ENCODE assay signal across 8 cellular contexts in genomic region chr17:80219013-80219776, GRCh38. TPM values are rescaled to one million over a fixed set of nuclear protein-coding genes. Genes with fewer than 3 reads are reported as not detected.
DNase-seq lines count a peak whose midpoint lies in the region; ATAC-seq and TF ChIP-seq lines count a peak whose summit lies in the region.

No MANE protein-coding gene starts in this region.

- WGBS in liver = 42% methylated on average over 15 of the region's 15 CpGs

- no peaks in the 10 kb centered on the region for H3K27me3 Mint-ChIP-seq in activated CD4-positive, alpha-beta T cell treated with anti-CD3 and anti-CD28 coated beads for 36 hours

- H3K4me3 ChIP-seq in colonic mucosa (peak overlapping the region; percentile 93), liver (ENCODE audit: low read depth in 1 of 3, low read length in 3 of 3) (peak overlapping the region; percentile 71 to 93 (median 80))

- H3K4me3 Mint-ChIP-seq in activated CD4-positive, alpha-beta T cell treated with anti-CD3 and anti-CD28 coated beads for 36 hours = peak overlapping the region; percentile 89

- CTCF ChIA-PET in activated CD4-positive, alpha-beta T cell treated with anti-CD3 and anti-CD28 coated beads for 36 hours (lab: Charles Lee) = interaction anchor here (0.6 to 1.4 kb wide), 3 partner anchors 33 to 484 kb away, joined by 3 to 4 read pairs (median 4); no protein-coding TSS in a partner anchor

- DNase-seq in GM04504 (ENCODE audit: low read depth) (peak; percentile 61), NCI-H2227 (lab: John Stamatoyannopoulos, UW; ENCODE audit: unreplicated experiment) (peak; percentile 44), colonic mucosa (peak; percentile 81)
- DNase-seq in activated CD4-positive, alpha-beta T cell treated with anti-CD3 and anti-CD28 coated beads for 36 hours = peak; percentile 95
- DNase-seq in stimulated activated CD4-positive, alpha-beta T cell treated with anti-CD3 and anti-CD28 coated beads, TNF-alpha, amount 100 ng/mL, for 1 hour (ENCODE audit: low read depth in 3 of 3, low spot score in 1 of 3) = peak; percentile 85 to 87 (median 86)

- H3K9me3 Mint-ChIP-seq in activated CD4-positive, alpha-beta T cell treated with anti-CD3 and anti-CD28 coated beads for 36 hours (ENCODE audit: low read depth) = no peaks in the 10 kb centered on the region

- peak; percentile 63 for ATAC-seq in HG02870 (IDR thresholded peaks at IDR 0.05; ENCODE audit: unreplicated experiment)
- ATAC-seq in activated CD4-positive, alpha-beta T cell treated with anti-CD3 and anti-CD28 coated beads for 36 hours = peak; percentile 87
- ATAC-seq in GM18519 (IDR thresholded peaks at IDR 0.05; ENCODE audit: low FRiP score, unreplicated experiment) = no peak

- intact Hi-C loops in activated CD4-positive, alpha-beta T cell treated with anti-CD3 and anti-CD28 coated beads for 36 hours (cut with DNase I, micrococcal nuclease) = loop anchor here (1.0 to 2.0 kb wide), 8 partner anchors 34 to 614 kb away; partner anchors contain the start of genes EIF4A3 (in 1 of the 2), GAA (in 1 of the 2) and TBC1D16 (in 1 of the 2)
- intact Hi-C loops in colonic mucosa (cut with DNase I) = no loop called here

- H3K9me3 ChIP-seq in colonic mucosa = no peaks in the 10 kb centered on the region
- no peaks in the 10 kb centered on the region for H3K9me3 ChIP-seq in liver (ENCODE audit: control insufficient read depth in 4 of 4, low read length in 3 of 4)

- peak overlapping the region; percentile 92 for H3K27ac Mint-ChIP-seq in activated CD4-positive, alpha-beta T cell treated with anti-CD3 and anti-CD28 coated beads for 36 hours

- no peak for TF ChIP-seq RAD21 in liver (IDR thresholded peaks at IDR 0.05)

- POLR2A ChIA-PET in activated CD4-positive, alpha-beta T cell treated with anti-CD3 and anti-CD28 coated beads for 36 hours (lab: Charles Lee) = interaction anchor here (0.6 to 1.5 kb wide), 5 partner anchors 33 to 75 kb away, joined by 3 to 4 read pairs (median 4); no protein-coding TSS in a partner anchor

- H3K4me1 Mint-ChIP-seq in activated CD4-positive, alpha-beta T cell treated with anti-CD3 and anti-CD28 coated beads for 36 hours = peaks cover 27% of the 10 kb centered on the region

- H3K36me3 ChIP-seq in colonic mucosa = no peaks in the 10 kb centered on the region
- peaks cover 0 to 12% (median 2%) of the 10 kb centered on the region in 4 donors for H3K36me3 ChIP-seq in liver (ENCODE audit: control insufficient read depth in 4 of 4, insufficient read depth in 3 of 4, low read depth in 1 of 4, low read length in 3 of 4)

- peak overlapping the region; percentile 78 for H3K27ac ChIP-seq in colonic mucosa
- H3K27ac ChIP-seq in liver (ENCODE audit: low read depth in 1 of 2, low read length in 2 of 2) = peak overlapping the region; percentile 59 to 80

- H3K4me1 ChIP-seq in colonic mucosa (peaks cover 3% of the 10 kb centered on the region), liver (ENCODE audit: control insufficient read depth in 4 of 4, insufficient read depth in 4 of 4, low read length in 3 of 4) (peaks cover 0 to 21% (median 9%) of the 10 kb centered on the region in 4 donors)

- H3K9ac ChIP-seq in colonic mucosa (ENCODE audit: low read depth in 2 of 2, low read length in 2 of 2) = peak overlapping the region; percentile 97 to 99
- H3K9ac ChIP-seq in liver (ENCODE audit: low read depth in 1 of 2, low read length in 2 of 2) = peak overlapping the region; percentile 75 to 96

- H3K36me3 Mint-ChIP-seq in activated CD4-positive, alpha-beta T cell treated with anti-CD3 and anti-CD28 coated beads for 36 hours (ENCODE audit: low read depth) = peaks cover 25% of the 10 kb centered on the region

- no peak for TF ChIP-seq CTCF in colonic mucosa (IDR thresholded peaks at IDR 0.05)
- no peak for TF ChIP-seq CTCF in liver (IDR thresholded peaks at IDR 0.05; ENCODE audit: low read depth, low read length, missing input control)

- no peaks in the 10 kb centered on the region for H3K27me3 ChIP-seq in colonic mucosa
- no peaks in the 10 kb centered on the region for H3K27me3 ChIP-seq in liver (ENCODE audit: control insufficient read depth in 4 of 4, insufficient read depth in 4 of 4, low read length in 3 of 4)

TF ChIP-seq in liver, 16 proteins besides CTCF, POLR2A, EP300 and RAD21:
- TF ChIP-seq EGR1 (IDR thresholded peaks at IDR 0.05; ENCODE audit: low read depth in 2 of 2) = no peak
- no peak for TF ChIP-seq MAX (IDR thresholded peaks at IDR 0.05)
- TF ChIP-seq RXRA (IDR thresholded peaks at IDR 0.05) = no peak
- TF ChIP-seq TAF1 (conservative IDR thresholded peaks at IDR 0.05) = no peak
- TF ChIP-seq FOXA2 (IDR thresholded peaks at IDR 0.05) = no peak
- no peak for TF ChIP-seq YY1 (IDR thresholded peaks at IDR 0.05)
- TF ChIP-seq REST (IDR thresholded peaks at IDR 0.05) = no peak
- TF ChIP-seq ATF3 (IDR thresholded peaks at IDR 0.05) = no peak
- no peak for TF ChIP-seq NR2F2 (IDR thresholded peaks at IDR 0.05)
- TF ChIP-seq HNF4A (conservative IDR thresholded peaks at IDR 0.05) = no peak
- TF ChIP-seq FOXA1 (IDR thresholded peaks at IDR 0.05) = no peak
- TF ChIP-seq GABPA (IDR thresholded peaks at IDR 0.05 in 1 of 2, conservative IDR thresholded peaks at IDR 0.05 in 1 of 2) = no peak
- TF ChIP-seq JUND (IDR thresholded peaks at IDR 0.05) = no peak
- TF ChIP-seq HNF4G (IDR thresholded peaks at IDR 0.05) = no peak
- no peak for TF ChIP-seq SP1 (IDR thresholded peaks at IDR 0.05)
- no peak for TF ChIP-seq ZBTB33 (IDR thresholded peaks at IDR 0.05)
TF ChIP-seq in liver: peak in this region for 0.

RNA-seq across cellular contexts. Expression of gene SGSH, which starts 0.9 kb away (rescaled TPM):
- 10 to 100 TPM; 20.2 to 22.7 TPM for total RNA-seq in activated CD4-positive, alpha-beta T cell treated with anti-CD3 and anti-CD28 coated beads for 36 hours
- total RNA-seq in colonic mucosa (10 to 100 TPM; 40.3 to 43.1 TPM), liver (10 to 100 TPM in 1 of 2 donors, 1 to 10 TPM in 1; 5.8 to 15.2 TPM)
- polyA plus RNA-seq in liver = 10 to 100 TPM; 10.6 to 19.8 TPM

RNA-seq across cellular contexts. Expression of gene SLC26A11, which starts 1.0 kb away (rescaled TPM):
- 1 to 10 TPM; 4.7 to 4.9 TPM for total RNA-seq in activated CD4-positive, alpha-beta T cell treated with anti-CD3 and anti-CD28 coated beads for 36 hours
- total RNA-seq in colonic mucosa = 1 to 10 TPM; 8.0 to 9.3 TPM
- 1 to 10 TPM; 6.9 to 8.2 TPM for total RNA-seq in liver
- 1 to 10 TPM; 3.3 to 4.2 TPM for polyA plus RNA-seq in liver

RNA-seq across cellular contexts. Expression of gene RNF213, which starts 41.5 kb away (rescaled TPM):
- 100 to 1,000 TPM; 334 to 366 TPM for total RNA-seq in activated CD4-positive, alpha-beta T cell treated with anti-CD3 and anti-CD28 coated beads for 36 hours
- 100 to 1,000 TPM in 1 of 2 donors, 10 to 100 TPM in 1; 80.8 to 101 TPM for total RNA-seq in colonic mucosa
- 100 to 1,000 TPM in 1 of 2 donors, 10 to 100 TPM in 1; 42.0 to 104 TPM for total RNA-seq in liver
- 10 to 100 TPM; 18.2 to 25.1 TPM for polyA plus RNA-seq in liver

RNA-seq across cellular contexts. Expression of gene CARD14, which starts 49.4 kb away (rescaled TPM):
- total RNA-seq in activated CD4-positive, alpha-beta T cell treated with anti-CD3 and anti-CD28 coated beads for 36 hours = not detected
- total RNA-seq in colonic mucosa (under 1 TPM; 0.29 to 0.54 TPM), liver (under 1 TPM; 0.25 to 0.70 TPM)
- polyA plus RNA-seq in liver = under 1 TPM; 0.07 to 0.32 TPM

Comparison
In these comparisons a context has a peak if more than half of its experiments do, and no peak if none do; other contexts are left out.
1. DNase-seq: peak in every context shown above with its lines; median percentile 95 in activated CD4-positive, alpha-beta T cell treated with anti-CD3 and anti-CD28 coated beads for 36 hours; 86 in stimulated activated CD4-positive, alpha-beta T cell treated with anti-CD3 and anti-CD28 coated beads, TNF-alpha, amount 100 ng/mL, for 1 hour; 81 in colonic mucosa; 61 in GM04504; 44 in NCI-H2227.